ENCODE assay signal across 22 cellular contexts in genomic region chr18:57708288-57708687, GRCh38.
"Had no signal": no experiment of that assay in that cellular context is flagged by ENCODE, and none has a peak within 500 bp of the region (broad histone marks: within the 10 kb centered on the region; RNA-seq: fewer than 3 reads in every experiment).

No MANE protein-coding gene starts in this region.

- H3K27ac Mint-ChIP-seq: activated CD4-positive, alpha-beta memory T cell treated with anti-CD3 and anti-CD28 coated beads, Interleukin-2, amount 10 ng/mL, durations not matched to agents 7 days and 5 days; activated CD4-positive, alpha-beta T cell treated with anti-CD3 and anti-CD28 coated beads, Interleukin-2, amount 10 ng/mL, durations not matched to agents 7 days and 5 days; activated naive CD4-positive, alpha-beta T cell treated with anti-CD3 and anti-CD28 coated beads, Interleukin-2, amount 50 U/mL, for 72 hours; activated T-cell treated with anti-CD3 and anti-CD28 coated beads, Interleukin-2, amount 50 U/mL, for 24 hours; immature natural killer cell; natural killer cell treated with Interleukin-12 subunit alpha and Interleukin-12 subunit beta and Interleukin-15 and Interleukin-18, amount 100 ng/mL, for 72 hours; T-helper 1 cell treated with Interleukin-12 subunit alpha and Interleukin-12 subunit beta and Interleukin-4 antibody, amounts not matched to agents 30 μg/mL and 1 μg/mL, for 36 hours had no signal

- H3K4me3 ChIP-seq: mucosa of descending colon, right lobe of liver, thoracic aorta had no signal

- H3K4me3 Mint-ChIP-seq: activated CD4-positive, alpha-beta memory T cell treated with anti-CD3 and anti-CD28 coated beads, Interleukin-2, amount 10 ng/mL, durations not matched to agents 7 days and 5 days; activated CD4-positive, alpha-beta T cell treated with anti-CD3 and anti-CD28 coated beads, Interleukin-2, amount 10 ng/mL, durations not matched to agents 7 days and 5 days; activated T-cell treated with anti-CD3 and anti-CD28 coated beads, Interleukin-2, amount 50 U/mL, for 24 hours; immature natural killer cell; natural killer cell treated with Interleukin-12 subunit alpha and Interleukin-12 subunit beta and Interleukin-15 and Interleukin-18, amount 100 ng/mL, for 72 hours; T-helper 1 cell treated with Interleukin-12 subunit alpha and Interleukin-12 subunit beta and Interleukin-4 antibody, amounts not matched to agents 30 μg/mL and 1 μg/mL, for 36 hours had no signal

- H3K36me3 ChIP-seq: right lobe of liver, thoracic aorta had no signal

- H3K9me3 ChIP-seq: mucosa of descending colon, right lobe of liver, thoracic aorta had no signal

- ATAC-seq: activated naive CD4-positive, alpha-beta T cell treated with anti-CD3 and anti-CD28 coated beads, Interleukin-2, amount 50 U/mL, for 72 hours; left colon; mucosa of descending colon; natural killer cell treated with Interleukin-12 subunit alpha and Interleukin-12 subunit beta and Interleukin-15 and Interleukin-18, amount 100 ng/mL, for 72 hours; right lobe of liver; stimulated activated naive CD8-positive, alpha-beta T cell treated with anti-CD3 and anti-CD28 coated beads, Interleukin-15, Interleukin-2, amounts not matched to agents 100 U/mL and 50 U/mL, for 24 hours had no signal

- H3K27me3 Mint-ChIP-seq: activated CD4-positive, alpha-beta memory T cell treated with anti-CD3 and anti-CD28 coated beads, Interleukin-2, amount 10 ng/mL, durations not matched to agents 7 days and 5 days; activated CD4-positive, alpha-beta T cell treated with anti-CD3 and anti-CD28 coated beads, Interleukin-2, amount 10 ng/mL, durations not matched to agents 7 days and 5 days; activated T-cell treated with anti-CD3 and anti-CD28 coated beads, Interleukin-2, amount 50 U/mL, for 24 hours; natural killer cell treated with Interleukin-12 subunit alpha and Interleukin-12 subunit beta and Interleukin-15 and Interleukin-18, amount 100 ng/mL, for 72 hours had no signal

- H3K27me3 ChIP-seq: right lobe of liver had no signal

- H3K9me3 Mint-ChIP-seq: natural killer cell treated with Interleukin-12 subunit alpha and Interleukin-12 subunit beta and Interleukin-15 and Interleukin-18, amount 100 ng/mL, for 72 hours had no signal

- H3K27ac ChIP-seq: right lobe of liver had no signal

- H3K4me1 Mint-ChIP-seq: activated CD4-positive, alpha-beta memory T cell treated with anti-CD3 and anti-CD28 coated beads, Interleukin-2, amount 10 ng/mL, durations not matched to agents 7 days and 5 days; activated CD4-positive, alpha-beta T cell treated with anti-CD3 and anti-CD28 coated beads, Interleukin-2, amount 10 ng/mL, durations not matched to agents 7 days and 5 days had no signal

- DNase-seq: activated CD4-positive, alpha-beta memory T cell treated with anti-CD3 and anti-CD28 coated beads, Interleukin-2, amount 10 ng/mL, durations not matched to agents 7 days and 5 days; activated CD4-positive, alpha-beta T cell treated with anti-CD3 and anti-CD28 coated beads, Interleukin-2, amount 10 ng/mL, durations not matched to agents 7 days and 5 days; activated CD4-positive, CD25-positive, alpha-beta regulatory T cell treated with anti-CD3 and anti-CD28 coated beads, Interleukin-2, amount 50 U/mL, for 72 hours; activated CD8-positive, alpha-beta memory T cell treated with anti-CD3 and anti-CD28 coated beads, Interleukin-2, amount 50 U/mL, for 48 hours; activated T-cell treated with anti-CD3 and anti-CD28 coated beads, Interleukin-2, amount 50 U/mL, for 24 hours; effector CD8-positive, alpha-beta T cell; hippocampal formation; immature natural killer cell; kidney; left colon; mesendoderm; mucosa of descending colon; right lobe of liver; stimulated activated CD4-positive, alpha-beta T cell treated with anti-CD3 and anti-CD28 coated beads, Interleukin-12 subunit alpha, Interleukin-12 subunit beta, amount 100 ng/mL, for 4 hours; stimulated activated CD4-positive, alpha-beta T cell treated with anti-CD3 and anti-CD28 coated beads, Interleukin-4, amount 100 ng/mL, for 1 hour; stimulated activated naive CD8-positive, alpha-beta T cell treated with anti-CD3 and anti-CD28 coated beads, Interleukin-15, Interleukin-2, amounts not matched to agents 100 U/mL and 50 U/mL, for 24 hours; SW 1271; T1000 had no signal
